In genomic region chr12:106051853-106052531, GRCh38 we compare ENCODE assay signal across 24 cellular contexts.
DNase-seq lines count a peak whose midpoint lies in the region; ATAC-seq, FAIRE-seq and TF ChIP-seq lines count a peak whose summit lies in the region.
"Had no signal": no experiment of that assay in that cellular context is flagged by ENCODE, and none has a peak within 500 bp of the region (broad histone marks: within the 10 kb centered on the region; RNA-seq: fewer than 3 reads in every experiment).

No MANE protein-coding gene starts in this region.

- CTCF ChIA-PET in HEK293 (lab: Yijun Ruan, JAX) = interaction anchor here (0.6 kb wide), 1 partner anchor 20 kb away, joined by 3 read pairs; no protein-coding TSS in a partner anchor
- CTCF ChIA-PET in naive thymus-derived CD4-positive, alpha-beta T cell (lab: Charles Lee) = interaction anchor here (0.6 kb wide), 1 partner anchor 23 kb away, joined by 5 read pairs; no protein-coding TSS in a partner anchor

- FAIRE-seq in astrocyte (lab: Jason Lieb, UNC) = peak; percentile 20
- FAIRE-seq: endometrium, K562 had no signal

- H3K27ac ChIP-seq in HEK293 (ENCODE audit: extremely low read depth, low read depth, low read length) (no peak overlapping the region), astrocyte (ENCODE audit: low read depth, low read length) (no peak overlapping the region), coronary artery (no peak overlapping the region)
- no peak overlapping the region for H3K27ac ChIP-seq in naive thymus-derived CD4-positive, alpha-beta T cell (ENCODE audit: low read depth, low read length)
- H3K27ac ChIP-seq: breast epithelium, SJSA1, suprapubic skin had no signal

- no peaks in the 10 kb centered on the region for H3K27me3 ChIP-seq in astrocyte (ENCODE audit: insufficient read depth, low read length)
- H3K27me3 ChIP-seq in naive thymus-derived CD4-positive, alpha-beta T cell (ENCODE audit: control insufficient read depth in 2 of 2, insufficient read depth in 2 of 2, low read length in 2 of 2) = no peaks in the 10 kb centered on the region
- H3K27me3 ChIP-seq: breast epithelium, SJSA1, suprapubic skin had no signal

- H3K4me1 ChIP-seq in HEK293 (ENCODE audit: control insufficient read depth, insufficient read depth, low read length) (no peaks in the 10 kb centered on the region), astrocyte (ENCODE audit: insufficient read depth, low read length) (no peaks in the 10 kb centered on the region)
- no peaks in the 10 kb centered on the region for H3K4me1 ChIP-seq in naive thymus-derived CD4-positive, alpha-beta T cell (ENCODE audit: control insufficient read depth in 2 of 2, insufficient read depth in 2 of 2, low read length in 2 of 2)
- H3K4me1 ChIP-seq: breast epithelium, suprapubic skin had no signal

- TF ChIP-seq CTCF in AG10803 (conservative IDR thresholded peaks at IDR 0.05; ENCODE audit: low read length) (no peak), HEK293 (tag by site-specific recombination; IDR thresholded peaks at IDR 0.05) (no peak), astrocyte (IDR thresholded peaks at IDR 0.05; ENCODE audit: insufficient read depth, low read depth, low read length) (no peak), coronary artery (IDR thresholded peaks at IDR 0.05) (no peak)

- H3K4me2 ChIP-seq in astrocyte (ENCODE audit: low read length) = no peak overlapping the region

- H3K36me3 Mint-ChIP-seq in astrocyte (ENCODE audit: low read depth, unreplicated experiment) = peaks cover 11% of the 10 kb centered on the region
- no peaks in the 10 kb centered on the region for H3K36me3 Mint-ChIP-seq in activated T-helper 17 cell treated with anti-CD3 and anti-CD28 coated beads, Interleukin-2, amount 50 U/mL, for 72 hours (ENCODE audit: low read depth)
- H3K36me3 Mint-ChIP-seq in naive thymus-derived CD4-positive, alpha-beta T cell = peaks cover 0 to 4% (median 0%) of the 10 kb centered on the region in 5 donors

- H2AFZ ChIP-seq in astrocyte (ENCODE audit: low read depth, low read length) = no peak overlapping the region

- no peaks in the 10 kb centered on the region for H3K9me3 ChIP-seq in HEK293 (ENCODE audit: control insufficient read depth, insufficient read depth, low read depth, low read length)
- no peaks in the 10 kb centered on the region for H3K9me3 ChIP-seq in astrocyte (ENCODE audit: insufficient read depth, low read depth, low read length)
- H3K9me3 ChIP-seq in naive thymus-derived CD4-positive, alpha-beta T cell (ENCODE audit: control insufficient read depth in 2 of 3, low read length in 3 of 3) = no peaks in the 10 kb centered on the region
- H3K9me3 ChIP-seq: SJSA1 had no signal

- H4K20me1 ChIP-seq in astrocyte (ENCODE audit: insufficient read depth, low read length) = no peaks in the 10 kb centered on the region

- H3K36me3 ChIP-seq in HEK293 (ENCODE audit: control insufficient read depth in 2 of 2, insufficient read depth in 1 of 2, low read length in 2 of 2) (no peaks in the 10 kb centered on the region), astrocyte (ENCODE audit: insufficient read depth, low read length) (no peaks in the 10 kb centered on the region)
- H3K36me3 ChIP-seq in naive thymus-derived CD4-positive, alpha-beta T cell (ENCODE audit: control insufficient read depth in 2 of 3, insufficient read depth in 3 of 3, low read length in 3 of 3) = no peaks in the 10 kb centered on the region
- H3K36me3 ChIP-seq: breast epithelium, SJSA1, suprapubic skin had no signal

- H3K9me3 Mint-ChIP-seq in astrocyte (ENCODE audit: unreplicated experiment) = peaks cover 10% of the 10 kb centered on the region
- peaks cover 4% of the 10 kb centered on the region for H3K9me3 Mint-ChIP-seq in activated T-helper 17 cell treated with anti-CD3 and anti-CD28 coated beads, Interleukin-2, amount 50 U/mL, for 72 hours
- H3K9me3 Mint-ChIP-seq in naive thymus-derived CD4-positive, alpha-beta T cell = peaks cover 0 to 36% (median 7%) of the 10 kb centered on the region in 11 donors

- H3K4me1 Mint-ChIP-seq in astrocyte (ENCODE audit: low read depth, unreplicated experiment) = peaks cover 15% of the 10 kb centered on the region
- H3K4me1 Mint-ChIP-seq in activated T-helper 17 cell treated with anti-CD3 and anti-CD28 coated beads, Interleukin-2, amount 50 U/mL, for 72 hours = no peaks in the 10 kb centered on the region
- no peaks in the 10 kb centered on the region for H3K4me1 Mint-ChIP-seq in naive thymus-derived CD4-positive, alpha-beta T cell
- H3K4me1 Mint-ChIP-seq: activated CD4-positive, alpha-beta T cell treated with anti-CD3 and anti-CD28 coated beads for 36 hours; T-helper 17 cell had no signal

- POLR2A ChIA-PET in HEK293 (lab: Yijun Ruan, JAX) = no interaction called here
- POLR2A ChIA-PET in naive thymus-derived CD4-positive, alpha-beta T cell (lab: Charles Lee) = no interaction called here

- no peak for ATAC-seq in activated T-helper 17 cell treated with anti-CD3 and anti-CD28 coated beads, Interleukin-2, amount 50 U/mL, for 72 hours (replicated peaks)
- no peak for ATAC-seq in naive thymus-derived CD4-positive, alpha-beta T cell
- ATAC-seq in left colon = no peak
- ATAC-seq: activated CD4-positive, alpha-beta T cell treated with anti-CD3 and anti-CD28 coated beads for 36 hours; activated T-cell treated with anti-CD3 and anti-CD28 coated beads, Interleukin-2, amount 50 U/mL, for 4 hours; K562; T-helper 17 cell had no signal

- H3K27ac Mint-ChIP-seq in astrocyte (ENCODE audit: unreplicated experiment) = peak overlapping the region; percentile 15
- H3K27ac Mint-ChIP-seq in activated T-helper 17 cell treated with anti-CD3 and anti-CD28 coated beads, Interleukin-2, amount 50 U/mL, for 72 hours = no peak overlapping the region
- H3K27ac Mint-ChIP-seq in naive thymus-derived CD4-positive, alpha-beta T cell = no peak overlapping the region
- H3K27ac Mint-ChIP-seq: activated CD4-positive, alpha-beta T cell treated with anti-CD3 and anti-CD28 coated beads for 36 hours; T-helper 17 cell had no signal

- H3K4me3 Mint-ChIP-seq in astrocyte (ENCODE audit: unreplicated experiment) = no peak overlapping the region
- H3K4me3 Mint-ChIP-seq in activated T-helper 17 cell treated with anti-CD3 and anti-CD28 coated beads, Interleukin-2, amount 50 U/mL, for 72 hours = no peak overlapping the region
- no peak overlapping the region for H3K4me3 Mint-ChIP-seq in naive thymus-derived CD4-positive, alpha-beta T cell
- H3K4me3 Mint-ChIP-seq: activated CD4-positive, alpha-beta T cell treated with anti-CD3 and anti-CD28 coated beads for 36 hours; activated T-cell treated with anti-CD3 and anti-CD28 coated beads, Interleukin-2, amount 50 U/mL, for 4 hours; T-helper 17 cell had no signal

- no peak overlapping the region for H3K9ac ChIP-seq in astrocyte (ENCODE audit: low read length)

- no peaks in the 10 kb centered on the region for H3K79me2 ChIP-seq in astrocyte (ENCODE audit: insufficient read depth, low read length)

- DNase-seq in AG10803 (ENCODE audit: low read depth) = peak; percentile 45
- peak; percentile 24 for DNase-seq in astrocyte (ENCODE audit: low read depth)
- peak; percentile 15 for DNase-seq in left kidney (ENCODE audit: low read depth, low spot score)
- no peak for DNase-seq in naive thymus-derived CD4-positive, alpha-beta T cell
- no peak for DNase-seq in coronary artery (ENCODE audit: low spot score)
- no peak for DNase-seq in left colon
- DNase-seq: ACHN; activated CD4-positive, alpha-beta T cell treated with anti-CD3 and anti-CD28 coated beads for 36 hours; activated naive CD4-positive, alpha-beta T cell treated with Interleukin-2 at 50 U/mL for 16 hours; activated T-cell treated with anti-CD3 and anti-CD28 coated beads, Interleukin-2, amount 50 U/mL, for 4 hours; C1 segment of cervical spinal cord; cortex of kidney; MM.1S; NCI-H1436; NCI-H2227 treated with DMSO at 0.1 percent for 48 hours; occipital lobe; T-helper 17 cell had no signal

- H3K4me3 ChIP-seq in AG10803 (ENCODE audit: low read length) = no peak overlapping the region
- no peak overlapping the region for H3K4me3 ChIP-seq in HEK293 (ENCODE audit: low read depth, low read length)
- no peak overlapping the region for H3K4me3 ChIP-seq in astrocyte (ENCODE audit: insufficient read depth, low read depth, low read length)
- no peak overlapping the region for H3K4me3 ChIP-seq in naive thymus-derived CD4-positive, alpha-beta T cell (ENCODE audit: low read length)
- no peak overlapping the region for H3K4me3 ChIP-seq in coronary artery
- H3K4me3 ChIP-seq: breast epithelium, K562, SJSA1, suprapubic skin had no signal

- H3K27me3 Mint-ChIP-seq in astrocyte (ENCODE audit: low read depth, unreplicated experiment) = no peaks in the 10 kb centered on the region
- H3K27me3 Mint-ChIP-seq in activated T-helper 17 cell treated with anti-CD3 and anti-CD28 coated beads, Interleukin-2, amount 50 U/mL, for 72 hours = peaks cover 39% of the 10 kb centered on the region
- H3K27me3 Mint-ChIP-seq in naive thymus-derived CD4-positive, alpha-beta T cell = peaks cover 5 to 41% (median 29%) of the 10 kb centered on the region in 5 donors

- intact Hi-C loops in naive thymus-derived CD4-positive, alpha-beta T cell (cut with micrococcal nuclease) = no loop called here
- intact Hi-C loops in left colon (cut with DNase I, micrococcal nuclease) = no loop called here

TF ChIP-seq in HEK293, 187 proteins besides CTCF, POLR2A, EP300 and RAD21 (continues in another document):
- TF ChIP-seq ZNF830 (tag by site-specific recombination; IDR thresholded peaks at IDR 0.05; ENCODE audit: low read depth) (no peak), PRDM4 (tag by site-specific recombination; IDR thresholded peaks at IDR 0.05) (no peak), MYNN (tag by site-specific recombination; IDR thresholded peaks at IDR 0.05; ENCODE audit: borderline replicate concordance) (no peak), ZNF843 (tag by site-specific recombination; IDR thresholded peaks at IDR 0.05) (no peak), KLF16 (tag by site-specific recombination; IDR thresholded peaks at IDR 0.05) (no peak), ZFP69B (tag by site-specific recombination; IDR thresholded peaks at IDR 0.05) (no peak), ZBTB1 (tag by site-specific recombination; IDR thresholded peaks at IDR 0.05) (no peak)

Comparison
In these comparisons a context has a peak if more than half of its experiments do, and no peak if none do; other contexts are left out.
1. DNase-seq: peak in AG10803 (single experiment), astrocyte (single experiment) and left kidney (single experiment); none in naive thymus-derived CD4-positive, alpha-beta T cell (0 of 9), coronary artery (single experiment) and left colon (0 of 2).